In genomic region chr20:32485126-32485769, GRCh38 we compare ENCODE assay signal across 8 cellular contexts.
DNase-seq lines count a peak whose midpoint lies in the region; ATAC-seq, FAIRE-seq and TF ChIP-seq lines count a peak whose summit lies in the region.

No MANE protein-coding gene starts in this region.

- in situ Hi-C loops in HepG2 (cut with HindIII; ENCODE audit: extremely low pct_ligation_motif_present, low pct_unique_long_range_greater_than_20kb): no loop called here

- CTCF ChIA-PET in HepG2 (lab: Yijun Ruan, JAX; ENCODE audit: low intra/inter-chr PET ratio, low total read pairs): interaction anchor here (1.7 to 2.4 kb wide), 2 partner anchors 15 to 48 kb away, joined by 13 to 16 read pairs; no protein-coding TSS in a partner anchor

- peaks cover 0 to 9% of the 10 kb centered on the region in 2 experiments; a peak in 1 of 5 replicates for H3K36me3 ChIP-seq in HepG2 (replicated peaks in 1 of 2; ENCODE audit: control insufficient read depth in 1 of 2, insufficient read depth in 2 of 2, low read length in 2 of 2)

- BruUV-seq in HepG2 (replicated peaks; lab: Mats Ljungman, UMichigan): TSS peak; percentile 82

- H3K27ac ChIP-seq in HepG2 (ENCODE audit: extremely low read length, insufficient read depth, low read length): peak overlapping the region; percentile 76

- peak overlapping the region; percentile 99 for H3K4me2 ChIP-seq in HepG2 (ENCODE audit: low read depth, low read length)

- H2AFZ ChIP-seq in HepG2 (ENCODE audit: low read length): no peak overlapping the region

- intact Hi-C loops in HepG2 (cut with micrococcal nuclease; ENCODE audit: unreplicated experiment): loop anchor here (1.0 to 2.0 kb wide), 2 partner anchors 15 to 48 kb away; no protein-coding TSS in a partner anchor

- peaks cover 15% of the 10 kb centered on the region for H4K20me1 ChIP-seq in HepG2 (ENCODE audit: insufficient read depth, low read length)

- H3K79me2 ChIP-seq in HepG2 (ENCODE audit: insufficient read depth, low read length): peaks cover 28% of the 10 kb centered on the region

- FAIRE-seq in HepG2 (lab: Jason Lieb, UNC): peak; percentile 100

- DNase-seq in NCI-H526 treated with DMSO at 0.1 percent for 48 hours (lab: John Stamatoyannopoulos, UW): peak; percentile 77
- peak; percentile 75 to 83 for DNase-seq in activated CD4-positive, alpha-beta T cell treated with anti-CD3 and anti-CD28 coated beads for 4 hours
- DNase-seq in dedifferentiated amniotic fluid mesenchymal stem cell (ENCODE audit: extremely low spot score): peak; percentile 92
- DNase-seq in HepG2 (ENCODE audit: low spot score): peak; percentile 87
- peak; percentile 60 to 70 for DNase-seq in stimulated activated CD4-positive, alpha-beta T cell treated with anti-CD3 and anti-CD28 coated beads, Interleukin-2, amount 100 ng/mL, for 48 hours
- no peak for DNase-seq in mesenteric fat pad (ENCODE audit: low spot score)

- TF ChIP-seq EP300 in HepG2 (IDR thresholded peaks at IDR 0.05; ENCODE audit: low read depth in 2 of 2, low read length in 2 of 2) (peak in 1 of 2 experiments; percentile 54; a peak in 2 of 4 replicates), HepG2 (CRISPR knock-in tag; IDR thresholded peaks at IDR 0.05; ENCODE audit: borderline replicate concordance) (no peak)

- peak; percentile 69 for ATAC-seq in HG03439 (IDR thresholded peaks at IDR 0.05; ENCODE audit: unreplicated experiment)
- ATAC-seq in HepG2: peak; percentile 52

- peaks cover 41% of the 10 kb centered on the region for H3K4me1 ChIP-seq in HepG2 (ENCODE audit: insufficient read depth, low read length)

- no peaks in the 10 kb centered on the region for H3K27me3 ChIP-seq in HepG2 (ENCODE audit: control insufficient read depth in 1 of 2, insufficient read depth in 2 of 2, low read length in 2 of 2)

- peak overlapping the region; percentile 79; the same call in 1 of the 2 replicates for H3K9ac ChIP-seq in HepG2 (ENCODE audit: insufficient read depth, low read depth, low read length)

- TF ChIP-seq CTCF in GM12872 (IDR thresholded peaks at IDR 0.05; ENCODE audit: insufficient read depth, low read depth, low read length): peak; percentile 85
- peak; percentile 87 for TF ChIP-seq CTCF in HepG2 (CRISPR knock-in tag; IDR thresholded peaks at IDR 0.05)

- peak overlapping the region; percentile 74 to 90 (median 83); a peak in 5 of 6 replicates for H3K4me3 ChIP-seq in HepG2 (replicated peaks in 1 of 3; ENCODE audit: insufficient read depth in 1 of 3, low read depth in 2 of 3, low read length in 3 of 3)

- no peak for TF ChIP-seq POLR2A in HepG2 (IDR thresholded peaks at IDR 0.05; ENCODE audit: insufficient read depth in 1 of 2, low read depth in 2 of 2, low read length in 2 of 2)

- peak; percentile 73 for TF ChIP-seq RAD21 in HepG2 (CRISPR knock-in tag; IDR thresholded peaks at IDR 0.05)

- no peaks in the 10 kb centered on the region for H3K9me3 ChIP-seq in HepG2 (ENCODE audit: low read length)

- WGBS in HepG2 (ENCODE audit: low lambda C conversion rate): under 1% methylated on average over 17 of the region's 17 CpGs

- POLR2A ChIA-PET in HepG2 (lab: Yijun Ruan, JAX): interaction anchor here (1.0 to 4.8 kb wide), 5 partner anchors 12 to 196 kb away, joined by 3 to 81 read pairs (median 4); no protein-coding TSS in a partner anchor

TF ChIP-seq in HepG2, 621 proteins besides CTCF, POLR2A, EP300 and RAD21 (continues in another document):
- TF ChIP-seq THAP8 (CRISPR knock-in tag; IDR thresholded peaks at IDR 0.05; ENCODE audit: borderline replicate concordance) (no peak; the same call in 1 of the 2 replicates), SSRP1 (CRISPR knock-in tag; IDR thresholded peaks at IDR 0.05) (no peak), MIXL1 (CRISPR knock-in tag; IDR thresholded peaks at IDR 0.05) (no peak), PBX3 (CRISPR knock-in tag; IDR thresholded peaks at IDR 0.05; ENCODE audit: borderline replicate concordance) (no peak), ZNF121 (CRISPR knock-in tag; IDR thresholded peaks at IDR 0.05) (no peak), GABPA (IDR thresholded peaks at IDR 0.05; ENCODE audit: low read depth, low read length) (no peak), GABPA (CRISPR knock-in tag; IDR thresholded peaks at IDR 0.05; ENCODE audit: low read depth) (no peak), ZNF549 (CRISPR knock-in tag; IDR thresholded peaks at IDR 0.05) (no peak), ZNF280B (CRISPR knock-in tag; IDR thresholded peaks at IDR 0.05; ENCODE audit: borderline replicate concordance) (no peak), PTBP1 (IDR thresholded peaks at IDR 0.05; ENCODE audit: low read depth, low read length, poor library complexity, severe bottlenecking) (no peak), IRX3 (CRISPR knock-in tag; IDR thresholded peaks at IDR 0.05; ENCODE audit: borderline replicate concordance, low read depth) (no peak), NRL (CRISPR knock-in tag; IDR thresholded peaks at IDR 0.05; ENCODE audit: borderline replicate concordance) (no peak), SNAI1 (CRISPR knock-in tag; IDR thresholded peaks at IDR 0.05; ENCODE audit: borderline replicate concordance) (no peak), XRCC5 (optimal IDR thresholded peaks at IDR 0.05; ENCODE audit: low read length) (peak; percentile 83), ZNF670 (CRISPR knock-in tag; IDR thresholded peaks at IDR 0.05; ENCODE audit: borderline replicate concordance) (no peak; the same call in 1 of the 2 replicates), FOXM1 (CRISPR knock-in tag; IDR thresholded peaks at IDR 0.05) (no peak), SNRNP70 (IDR thresholded peaks at IDR 0.05; ENCODE audit: low read depth, low read length) (no peak), ELF1 (CRISPR knock-in tag; IDR thresholded peaks at IDR 0.05) (peak; percentile 32; the same call in 1 of the 2 replicates), ZNF766 (CRISPR knock-in tag; IDR thresholded peaks at IDR 0.05; ENCODE audit: borderline replicate concordance) (no peak), ATF7 (IDR thresholded peaks at IDR 0.05) (no peak), ATF7 (CRISPR knock-in tag; IDR thresholded peaks at IDR 0.05) (no peak), ZNF33B (CRISPR knock-in tag; IDR thresholded peaks at IDR 0.05) (no peak), ZNF607 (CRISPR knock-in tag; IDR thresholded peaks at IDR 0.05; ENCODE audit: borderline replicate concordance) (peak; percentile 57; the same call in 1 of the 2 replicates), SP2 (CRISPR knock-in tag; IDR thresholded peaks at IDR 0.05) (no peak), ZFY (CRISPR knock-in tag; IDR thresholded peaks at IDR 0.05) (no peak), ZBTB49 (CRISPR knock-in tag; IDR thresholded peaks at IDR 0.05; ENCODE audit: borderline replicate concordance) (no peak), TBL1XR1 (IDR thresholded peaks at IDR 0.05; ENCODE audit: borderline replicate concordance, low read length, partially characterized antibody) (no peak), ZMYM2 (CRISPR knock-in tag; IDR thresholded peaks at IDR 0.05) (no peak), YEATS4 (CRISPR knock-in tag; IDR thresholded peaks at IDR 0.05; ENCODE audit: borderline replicate concordance) (0 out of 2 replicates have a peak, but pooled peaks have one; percentile 22), SOX6 (IDR thresholded peaks at IDR 0.05) (no peak), SOX6 (CRISPR knock-in tag; IDR thresholded peaks at IDR 0.05) (peak; percentile 52; the same call in 1 of the 2 replicates)
